Comparison of ENCODE assay signal across 8 cellular contexts in genomic region chr3:133038731-133039398, GRCh38. TPM values are rescaled to one million over a fixed set of nuclear protein-coding genes. Genes with fewer than 3 reads are reported as not detected.
A peak's percentile ranks its signal among the peaks of the same experiment; 100 is the strongest.
DNase-seq lines count a peak whose midpoint lies in the region; ATAC-seq and TF ChIP-seq lines count a peak whose summit lies in the region.

No MANE protein-coding gene starts in this region.

- no peak for DNase-seq in BJ (ENCODE audit: low read depth)
- no peak for DNase-seq in chondrocyte (ENCODE audit: low spot score)
- peak; percentile 50 for DNase-seq in lower lobe of right lung
- peak; percentile 48 for DNase-seq in thyroid gland
- DNase-seq in NCI-H1048 (lab: John Stamatoyannopoulos, UW): no peak
- DNase-seq in cerebellar nuclear complex (lab: John Stamatoyannopoulos, UW): no peak

- peak overlapping the region; percentile 49 for H3K4me3 ChIP-seq in BJ (ENCODE audit: low read depth, low read length)
- H3K4me3 ChIP-seq in HUES48 (ENCODE audit: low read depth, low read length): peak overlapping the region; percentile 71
- peak overlapping the region; percentile 84 for H3K4me3 ChIP-seq in lower lobe of right lung
- peak overlapping the region; percentile 21 to 56 (median 44) for H3K4me3 ChIP-seq in thyroid gland (replicated peaks in 1 of 3)

- TF ChIP-seq POLR2A in thyroid gland (IDR thresholded peaks at IDR 0.05): no peak

- CTCF ChIA-PET in BJ (lab: Yijun Ruan, JAX): interaction anchor here (1.3 to 4.7 kb wide), 4 partner anchors 169 to 384 kb away, joined by 4 to 28 read pairs (median 18); no protein-coding TSS in a partner anchor

- no peaks in the 10 kb centered on the region for H3K36me3 ChIP-seq in BJ (ENCODE audit: control insufficient read depth, insufficient read depth, low read length)
- H3K36me3 ChIP-seq in HUES48 (ENCODE audit: control insufficient read depth, insufficient read depth, low read length): no peaks in the 10 kb centered on the region
- H3K36me3 ChIP-seq in lower lobe of right lung: no peaks in the 10 kb centered on the region
- H3K36me3 ChIP-seq in thyroid gland: no peaks in the 10 kb centered on the region

- intact Hi-C loops in lower lobe of right lung (cut with DNase I) (no loop called here), thyroid gland (cut with DNase I) (loop anchor here (5.0 kb wide), 1 partner anchor 343 kb away; no protein-coding TSS in a partner anchor)

- POLR2A ChIA-PET in BJ (lab: Charles Lee): no interaction called here

- H3K27ac Mint-ChIP-seq in chondrocyte (ENCODE audit: unreplicated experiment): no peak overlapping the region

- peaks cover 44% of the 10 kb centered on the region for H3K27me3 Mint-ChIP-seq in chondrocyte (ENCODE audit: low read depth)

- 6 to 8% methylated on average over 18 to 32 of the region's 32 CpGs for WGBS in thyroid gland, 2 donors

- peak; percentile 52 to 53 for ATAC-seq in lower lobe of right lung
- ATAC-seq in activated CD4-positive, CD25-positive, alpha-beta regulatory T cell treated with anti-CD3 and anti-CD28 coated beads, Interleukin-2, amount 50 U/mL, for 24 hours: no peak

- H3K4me3 Mint-ChIP-seq in chondrocyte (ENCODE audit: unreplicated experiment): peak overlapping the region; percentile 66

- TF ChIP-seq CTCF in BJ (IDR thresholded peaks at IDR 0.05; ENCODE audit: insufficient read depth, low read depth, low read length) (no peak), chondrocyte (IDR thresholded peaks at IDR 0.05) (no peak), lower lobe of right lung (IDR thresholded peaks at IDR 0.05) (no peak), thyroid gland (IDR thresholded peaks at IDR 0.05) (no peak)

- H3K27me3 ChIP-seq in BJ (ENCODE audit: control insufficient read depth, insufficient read depth, low read length) (peaks cover 23% of the 10 kb centered on the region), HUES48 (ENCODE audit: control insufficient read depth, insufficient read depth, low read length) (peaks cover 30% of the 10 kb centered on the region), lower lobe of right lung (ENCODE audit: low read depth) (peaks cover 16% of the 10 kb centered on the region), thyroid gland (no peaks in the 10 kb centered on the region)

- H3K4me1 ChIP-seq in HUES48 (ENCODE audit: control insufficient read depth, insufficient read depth, low read length) (peaks cover 38% of the 10 kb centered on the region), lower lobe of right lung (peaks cover 16% of the 10 kb centered on the region), thyroid gland (peaks cover 15 to 18% of the 10 kb centered on the region in 2 donors)

- peaks cover 23% of the 10 kb centered on the region for H3K4me1 Mint-ChIP-seq in chondrocyte (ENCODE audit: low read depth)

- H3K9me3 ChIP-seq in HUES48 (ENCODE audit: control insufficient read depth, insufficient read depth, low read length) (no peaks in the 10 kb centered on the region), lower lobe of right lung (no peaks in the 10 kb centered on the region), thyroid gland (no peaks in the 10 kb centered on the region)

- H3K9me3 Mint-ChIP-seq in chondrocyte (ENCODE audit: low read depth): no peaks in the 10 kb centered on the region

- peak overlapping the region; percentile 22; the same call in 1 of the 2 replicates for H3K9ac ChIP-seq in HUES48 (ENCODE audit: low read depth, low read length)

- H3K27ac ChIP-seq in HUES48 (ENCODE audit: low read depth, low read length): no peak overlapping the region
- peak overlapping the region; percentile 71 for H3K27ac ChIP-seq in lower lobe of right lung
- H3K27ac ChIP-seq in thyroid gland: peak overlapping the region in 2 of 3 donors; percentile 2 to 48

- H3K36me3 Mint-ChIP-seq in chondrocyte (ENCODE audit: low read depth): no peaks in the 10 kb centered on the region

RNA-seq across cellular contexts. Expression of gene TMEM108, which starts 0.7 kb away (rescaled TPM):
- polyA plus RNA-seq in BJ (2011; rRNA removed): 0.06 TPM in 1 of 2 replicates, not detected in the other
- polyA minus RNA-seq in BJ (2011; rRNA and poly(A)+ RNA removed): not detected in 2 replicates
- 1.7 to 7.1 TPM (median 5.6 TPM) in 3 replicates for total RNA-seq in chondrocyte
- total RNA-seq in lower lobe of right lung: 18.5 TPM
- total RNA-seq in thyroid gland: 1 to 10 TPM; 2.6 to 9.2 (median 4.6) TPM

Comparison
In these comparisons a context has a peak if more than half of its experiments do, and no peak if none do; other contexts are left out.
1. DNase-seq: peak in lower lobe of right lung (single experiment) and thyroid gland (2 of 2); none in BJ (single experiment), chondrocyte (single experiment), NCI-H1048 (single experiment) and cerebellar nuclear complex (0 of 2).
2. ATAC-seq: peak in lower lobe of right lung (2 of 2); none in activated CD4-positive, CD25-positive, alpha-beta regulatory T cell treated with anti-CD3 and anti-CD28 coated beads, Interleukin-2, amount 50 U/mL, for 24 hours (0 of 2).
3. Peak in every context shown above with its lines, with median percentiles within 50 percentile points of each other: H3K4me3 ChIP-seq.